Comparison of ENCODE assay signal across 12 cellular contexts in genomic region chr9:2764371-2764770, GRCh38. TPM values are rescaled to one million over a fixed set of nuclear protein-coding genes. Genes with fewer than 3 reads are reported as not detected.
A peak's percentile ranks its signal among the peaks of the same experiment; 100 is the strongest.
DNase-seq lines count a peak whose midpoint lies in the region; ATAC-seq lines count a peak whose summit lies in the region.
"Had no signal": no experiment of that assay in that cellular context is flagged by ENCODE, and none has a peak within 500 bp of the region (broad histone marks: within the 10 kb centered on the region; RNA-seq: fewer than 3 reads in every experiment).

No MANE protein-coding gene starts in this region.

- no peaks in the 10 kb centered on the region for H3K27me3 ChIP-seq in Karpas-422 (ENCODE audit: low read length)

- no peak overlapping the region for H3K4me3 Mint-ChIP-seq in activated T-helper 2 cell treated with anti-CD3 and anti-CD28 coated beads, Interferon-gamma antibody, Interleukin-2, Interleukin-4, amounts not matched to agents 10 μg/mL and 5 μg/mL and 100 μg/mL, durations not matched to agents 14 hours and 24 hours and 36 hours (ENCODE audit: low read depth)

- H3K27me3 Mint-ChIP-seq in activated T-helper 2 cell treated with anti-CD3 and anti-CD28 coated beads, Interferon-gamma antibody, Interleukin-2, Interleukin-4, amounts not matched to agents 10 μg/mL and 5 μg/mL and 100 μg/mL, durations not matched to agents 14 hours and 24 hours and 36 hours (ENCODE audit: low read depth) = no peaks in the 10 kb centered on the region

- H3K4me3 ChIP-seq in Karpas-422 (ENCODE audit: low read length) = no peak overlapping the region

- H4K20me1 ChIP-seq in Karpas-422 (ENCODE audit: insufficient read depth, low read depth, low read length) = no peaks in the 10 kb centered on the region

- ATAC-seq in HG03469 (IDR thresholded peaks at IDR 0.05; ENCODE audit: unreplicated experiment) = peak; percentile 68

- DNase-seq in stimulated activated CD4-positive, alpha-beta T cell treated with anti-CD3 and anti-CD28 coated beads, TNF-alpha, amount 100 ng/mL, for 48 hours (ENCODE audit: low read depth in 3 of 3) = peak; percentile 1 to 13 (median 4)
- no peak for DNase-seq in stimulated activated CD4-positive, alpha-beta T cell treated with anti-CD3 and anti-CD28 coated beads, Interleukin-2, amount 100 ng/mL, for 48 hours
- peak; percentile 55 for DNase-seq in activated T-helper 2 cell treated with anti-CD3 and anti-CD28 coated beads, Interferon-gamma antibody, Interleukin-2, Interleukin-4, amounts not matched to agents 10 μg/mL and 5 μg/mL and 100 μg/mL, durations not matched to agents 14 hours and 24 hours and 36 hours (ENCODE audit: low spot score)
- DNase-seq in germinal center (ENCODE audit: low spot score) (no peak), 8988T (no peak), NCI-H2029 (lab: John Stamatoyannopoulos, UW) (no peak), Karpas-422 (no peak)
- DNase-seq: DMS79 had no signal

- H3K9me3 Mint-ChIP-seq in activated T-helper 2 cell treated with anti-CD3 and anti-CD28 coated beads, Interferon-gamma antibody, Interleukin-2, Interleukin-4, amounts not matched to agents 10 μg/mL and 5 μg/mL and 100 μg/mL, durations not matched to agents 14 hours and 24 hours and 36 hours = no peaks in the 10 kb centered on the region

- peak overlapping the region; percentile 91 for H3K27ac Mint-ChIP-seq in activated T-helper 2 cell treated with anti-CD3 and anti-CD28 coated beads, Interferon-gamma antibody, Interleukin-2, Interleukin-4, amounts not matched to agents 10 μg/mL and 5 μg/mL and 100 μg/mL, durations not matched to agents 14 hours and 24 hours and 36 hours

- H2AFZ ChIP-seq in Karpas-422 (ENCODE audit: low read length) = no peak overlapping the region

- H3K4me1 ChIP-seq in Karpas-422 (ENCODE audit: low read length) = peaks cover 10% of the 10 kb centered on the region

- no peak overlapping the region for H3K9ac ChIP-seq in Karpas-422 (ENCODE audit: low read length)

- peaks cover 33% of the 10 kb centered on the region for H3K4me1 Mint-ChIP-seq in activated T-helper 2 cell treated with anti-CD3 and anti-CD28 coated beads, Interferon-gamma antibody, Interleukin-2, Interleukin-4, amounts not matched to agents 10 μg/mL and 5 μg/mL and 100 μg/mL, durations not matched to agents 14 hours and 24 hours and 36 hours (ENCODE audit: low read depth)

- H3K9me3 ChIP-seq in Karpas-422 (ENCODE audit: low read length) = no peaks in the 10 kb centered on the region

- no peaks in the 10 kb centered on the region for H3K79me2 ChIP-seq in Karpas-422 (ENCODE audit: low read length)

- H3K9me2 ChIP-seq in Karpas-422 (replicated peaks; ENCODE audit: insufficient read depth, low read length) = no peaks in the 10 kb centered on the region

- peaks cover 63% of the 10 kb centered on the region for H3K36me3 Mint-ChIP-seq in activated T-helper 2 cell treated with anti-CD3 and anti-CD28 coated beads, Interferon-gamma antibody, Interleukin-2, Interleukin-4, amounts not matched to agents 10 μg/mL and 5 μg/mL and 100 μg/mL, durations not matched to agents 14 hours and 24 hours and 36 hours (ENCODE audit: low read depth)

- H3K27ac ChIP-seq in Karpas-422 (ENCODE audit: low read length) = no peak overlapping the region

- peaks cover 19% of the 10 kb centered on the region for H3K36me3 ChIP-seq in Karpas-422 (ENCODE audit: insufficient read depth, low read length)

- H3K4me2 ChIP-seq in Karpas-422 (ENCODE audit: low read depth, low read length, poor library complexity, severe bottlenecking) = no peak overlapping the region

- intact Hi-C loops in activated T-helper 2 cell treated with anti-CD3 and anti-CD28 coated beads, Interferon-gamma antibody, Interleukin-2, Interleukin-4, amounts not matched to agents 10 μg/mL and 5 μg/mL and 100 μg/mL, durations not matched to agents 14 hours and 24 hours and 36 hours (cut with micrococcal nuclease) = loop anchor here (1.0 to 10.0 kb wide), 7 partner anchors 33 to 760 kb away; partner anchors contain the start of genes PUM3 and RFX3

RNA-seq across cellular contexts. Expression of gene KCNV2, which starts 47.1 kb away (rescaled TPM):
- not detected in 2 replicates for total RNA-seq in activated T-helper 2 cell treated with anti-CD3 and anti-CD28 coated beads, Interferon-gamma antibody, Interleukin-2, Interleukin-4, amounts not matched to agents 10 μg/mL and 5 μg/mL and 100 μg/mL, durations not matched to agents 14 hours and 24 hours and 36 hours
- total RNA-seq in Karpas-422 (2014; rRNA removed; shearing (Covaris generic); ENCODE audit: low replicate concordance) = 1.6 and 1.8 TPM in 2 replicates
- total RNA-seq: endothelial cell of umbilical vein, osteocyte, urinary bladder had no signal

Comparison
In these comparisons a context has a peak if more than half of its experiments do, and no peak if none do; other contexts are left out.
1. DNase-seq: peak in stimulated activated CD4-positive, alpha-beta T cell treated with anti-CD3 and anti-CD28 coated beads, TNF-alpha, amount 100 ng/mL, for 48 hours (3 of 3) and activated T-helper 2 cell treated with anti-CD3 and anti-CD28 coated beads, Interferon-gamma antibody, Interleukin-2, Interleukin-4, amounts not matched to agents 10 μg/mL and 5 μg/mL and 100 μg/mL, durations not matched to agents 14 hours and 24 hours and 36 hours (single experiment); none in stimulated activated CD4-positive, alpha-beta T cell treated with anti-CD3 and anti-CD28 coated beads, Interleukin-2, amount 100 ng/mL, for 48 hours (0 of 2), germinal center (single experiment), 8988T (single experiment), NCI-H2029 (single experiment) and Karpas-422 (single experiment).